2 cellular contexts compared by ENCODE assay signal in the genomic region with DNA sequence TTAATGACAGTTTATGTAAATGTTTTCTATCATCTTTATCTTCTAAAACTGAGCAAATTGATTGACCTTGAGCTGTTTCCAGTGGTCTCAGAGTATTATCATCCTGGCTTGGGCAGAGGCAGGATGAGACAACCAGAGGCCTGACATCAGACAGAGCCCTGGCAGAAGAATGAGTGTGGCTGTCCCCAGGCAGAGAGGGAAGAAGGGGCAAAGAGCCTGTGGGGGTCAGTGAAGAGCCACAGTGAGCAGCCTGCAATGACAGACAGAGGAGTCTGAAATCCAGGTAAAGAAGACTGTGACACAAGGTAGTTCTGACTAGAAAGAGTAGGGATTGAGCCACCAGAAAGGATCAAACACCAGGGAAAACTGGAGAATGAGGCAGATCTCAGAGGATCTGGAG.
TF ChIP-seq lines count a peak whose summit lies in the region.

No MANE protein-coding gene starts in this region.

TF ChIP-seq in GM23338, 12 proteins besides CTCF, POLR2A, EP300 and RAD21 (continued from another document):
- TF ChIP-seq, protein P1, sequence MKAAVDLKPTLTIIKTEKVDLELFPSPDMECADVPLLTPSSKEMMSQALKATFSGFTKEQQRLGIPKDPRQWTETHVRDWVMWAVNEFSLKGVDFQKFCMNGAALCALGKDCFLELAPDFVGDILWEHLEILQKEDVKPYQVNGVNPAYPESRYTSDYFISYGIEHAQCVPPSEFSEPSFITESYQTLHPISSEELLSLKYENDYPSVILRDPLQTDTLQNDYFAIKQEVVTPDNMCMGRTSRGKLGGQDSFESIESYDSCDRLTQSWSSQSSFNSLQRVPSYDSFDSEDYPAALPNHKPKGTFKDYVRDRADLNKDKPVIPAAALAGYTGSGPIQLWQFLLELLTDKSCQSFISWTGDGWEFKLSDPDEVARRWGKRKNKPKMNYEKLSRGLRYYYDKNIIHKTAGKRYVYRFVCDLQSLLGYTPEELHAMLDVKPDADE (IDR thresholded peaks at IDR 0.05), result no peak
- no peak for TF ChIP-seq EZH2 (IDR thresholded peaks at IDR 0.05; ENCODE audit: low read depth, unreplicated experiment)
- no peak for TF ChIP-seq STAT1 (IDR thresholded peaks at IDR 0.05; ENCODE audit: unreplicated experiment)
- TF ChIP-seq EZH2phosphoT487 (IDR thresholded peaks at IDR 0.05; ENCODE audit: unreplicated experiment), result no peak
- no peak for TF ChIP-seq CREB1 (CRISPR knock-in tag; IDR thresholded peaks at IDR 0.05; ENCODE audit: low read depth)
- TF ChIP-seq, protein P2, sequence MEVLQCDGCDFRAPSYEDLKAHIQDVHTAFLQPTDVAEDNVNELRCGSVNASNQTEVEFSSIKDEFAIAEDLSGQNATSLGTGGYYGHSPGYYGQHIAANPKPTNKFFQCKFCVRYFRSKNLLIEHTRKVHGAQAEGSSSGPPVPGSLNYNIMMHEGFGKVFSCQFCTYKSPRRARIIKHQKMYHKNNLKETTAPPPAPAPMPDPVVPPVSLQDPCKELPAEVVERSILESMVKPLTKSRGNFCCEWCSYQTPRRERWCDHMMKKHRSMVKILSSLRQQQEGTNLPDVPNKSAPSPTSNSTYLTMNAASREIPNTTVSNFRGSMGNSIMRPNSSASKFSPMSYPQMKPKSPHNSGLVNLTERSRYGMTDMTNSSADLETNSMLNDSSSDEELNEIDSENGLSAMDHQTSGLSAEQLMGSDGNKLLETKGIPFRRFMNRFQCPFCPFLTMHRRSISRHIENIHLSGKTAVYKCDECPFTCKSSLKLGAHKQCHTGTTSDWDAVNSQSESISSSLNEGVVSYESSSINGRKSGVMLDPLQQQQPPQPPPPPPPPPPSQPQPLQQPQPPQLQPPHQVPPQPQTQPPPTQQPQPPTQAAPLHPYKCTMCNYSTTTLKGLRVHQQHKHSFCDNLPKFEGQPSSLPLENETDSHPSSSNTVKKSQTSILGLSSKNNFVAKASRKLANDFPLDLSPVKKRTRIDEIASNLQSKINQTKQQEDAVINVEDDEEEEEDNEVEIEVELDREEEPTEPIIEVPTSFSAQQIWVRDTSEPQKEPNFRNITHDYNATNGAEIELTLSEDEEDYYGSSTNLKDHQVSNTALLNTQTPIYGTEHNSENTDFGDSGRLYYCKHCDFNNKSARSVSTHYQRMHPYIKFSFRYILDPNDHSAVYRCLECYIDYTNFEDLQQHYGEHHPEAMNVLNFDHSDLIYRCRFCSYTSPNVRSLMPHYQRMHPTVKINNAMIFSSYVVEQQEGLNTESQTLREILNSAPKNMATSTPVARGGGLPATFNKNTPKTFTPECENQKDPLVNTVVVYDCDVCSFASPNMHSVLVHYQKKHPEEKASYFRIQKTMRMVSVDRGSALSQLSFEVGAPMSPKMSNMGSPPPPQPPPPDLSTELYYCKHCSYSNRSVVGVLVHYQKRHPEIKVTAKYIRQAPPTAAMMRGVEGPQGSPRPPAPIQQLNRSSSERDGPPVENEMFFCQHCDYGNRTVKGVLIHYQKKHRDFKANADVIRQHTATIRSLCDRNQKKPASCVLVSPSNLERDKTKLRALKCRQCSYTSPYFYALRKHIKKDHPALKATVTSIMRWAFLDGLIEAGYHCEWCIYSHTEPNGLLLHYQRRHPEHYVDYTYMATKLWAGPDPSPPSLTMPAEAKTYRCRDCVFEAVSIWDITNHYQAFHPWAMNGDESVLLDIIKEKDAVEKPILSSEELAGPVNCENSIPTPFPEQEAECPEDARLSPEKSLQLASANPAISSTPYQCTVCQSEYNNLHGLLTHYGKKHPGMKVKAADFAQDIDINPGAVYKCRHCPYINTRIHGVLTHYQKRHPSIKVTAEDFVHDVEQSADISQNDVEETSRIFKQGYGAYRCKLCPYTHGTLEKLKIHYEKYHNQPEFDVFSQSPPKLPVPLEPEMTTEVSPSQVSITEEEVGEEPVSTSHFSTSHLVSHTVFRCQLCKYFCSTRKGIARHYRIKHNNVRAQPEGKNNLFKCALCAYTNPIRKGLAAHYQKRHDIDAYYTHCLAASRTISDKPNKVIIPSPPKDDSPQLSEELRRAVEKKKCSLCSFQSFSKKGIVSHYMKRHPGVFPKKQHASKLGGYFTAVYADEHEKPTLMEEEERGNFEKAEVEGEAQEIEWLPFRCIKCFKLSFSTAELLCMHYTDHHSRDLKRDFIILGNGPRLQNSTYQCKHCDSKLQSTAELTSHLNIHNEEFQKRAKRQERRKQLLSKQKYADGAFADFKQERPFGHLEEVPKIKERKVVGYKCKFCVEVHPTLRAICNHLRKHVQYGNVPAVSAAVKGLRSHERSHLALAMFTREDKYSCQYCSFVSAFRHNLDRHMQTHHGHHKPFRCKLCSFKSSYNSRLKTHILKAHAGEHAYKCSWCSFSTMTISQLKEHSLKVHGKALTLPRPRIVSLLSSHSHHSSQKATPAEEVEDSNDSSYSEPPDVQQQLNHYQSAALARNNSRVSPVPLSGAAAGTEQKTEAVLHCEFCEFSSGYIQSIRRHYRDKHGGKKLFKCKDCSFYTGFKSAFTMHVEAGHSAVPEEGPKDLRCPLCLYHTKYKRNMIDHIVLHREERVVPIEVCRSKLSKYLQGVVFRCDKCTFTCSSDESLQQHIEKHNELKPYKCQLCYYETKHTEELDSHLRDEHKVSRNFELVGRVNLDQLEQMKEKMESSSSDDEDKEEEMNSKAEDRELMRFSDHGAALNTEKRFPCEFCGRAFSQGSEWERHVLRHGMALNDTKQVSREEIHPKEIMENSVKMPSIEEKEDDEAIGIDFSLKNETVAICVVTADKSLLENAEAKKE (CRISPR knock-in tag; IDR thresholded peaks at IDR 0.05), result no peak
- TF ChIP-seq ZNF114 (CRISPR knock-in tag; IDR thresholded peaks at IDR 0.05), result no peak
- no peak for TF ChIP-seq JUNB (IDR thresholded peaks at IDR 0.05; ENCODE audit: unreplicated experiment)
- no peak for TF ChIP-seq ZNF331 (CRISPR knock-in tag; IDR thresholded peaks at IDR 0.05; ENCODE audit: low read depth)
- TF ChIP-seq, protein P3, sequence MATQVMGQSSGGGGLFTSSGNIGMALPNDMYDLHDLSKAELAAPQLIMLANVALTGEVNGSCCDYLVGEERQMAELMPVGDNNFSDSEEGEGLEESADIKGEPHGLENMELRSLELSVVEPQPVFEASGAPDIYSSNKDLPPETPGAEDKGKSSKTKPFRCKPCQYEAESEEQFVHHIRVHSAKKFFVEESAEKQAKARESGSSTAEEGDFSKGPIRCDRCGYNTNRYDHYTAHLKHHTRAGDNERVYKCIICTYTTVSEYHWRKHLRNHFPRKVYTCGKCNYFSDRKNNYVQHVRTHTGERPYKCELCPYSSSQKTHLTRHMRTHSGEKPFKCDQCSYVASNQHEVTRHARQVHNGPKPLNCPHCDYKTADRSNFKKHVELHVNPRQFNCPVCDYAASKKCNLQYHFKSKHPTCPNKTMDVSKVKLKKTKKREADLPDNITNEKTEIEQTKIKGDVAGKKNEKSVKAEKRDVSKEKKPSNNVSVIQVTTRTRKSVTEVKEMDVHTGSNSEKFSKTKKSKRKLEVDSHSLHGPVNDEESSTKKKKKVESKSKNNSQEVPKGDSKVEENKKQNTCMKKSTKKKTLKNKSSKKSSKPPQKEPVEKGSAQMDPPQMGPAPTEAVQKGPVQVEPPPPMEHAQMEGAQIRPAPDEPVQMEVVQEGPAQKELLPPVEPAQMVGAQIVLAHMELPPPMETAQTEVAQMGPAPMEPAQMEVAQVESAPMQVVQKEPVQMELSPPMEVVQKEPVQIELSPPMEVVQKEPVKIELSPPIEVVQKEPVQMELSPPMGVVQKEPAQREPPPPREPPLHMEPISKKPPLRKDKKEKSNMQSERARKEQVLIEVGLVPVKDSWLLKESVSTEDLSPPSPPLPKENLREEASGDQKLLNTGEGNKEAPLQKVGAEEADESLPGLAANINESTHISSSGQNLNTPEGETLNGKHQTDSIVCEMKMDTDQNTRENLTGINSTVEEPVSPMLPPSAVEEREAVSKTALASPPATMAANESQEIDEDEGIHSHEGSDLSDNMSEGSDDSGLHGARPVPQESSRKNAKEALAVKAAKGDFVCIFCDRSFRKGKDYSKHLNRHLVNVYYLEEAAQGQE (IDR thresholded peaks at IDR 0.05; ENCODE audit: unreplicated experiment), result no peak
TF ChIP-seq in GM23338: peak in this region for 0.

TF ChIP-seq in IMR-90, 13 proteins besides CTCF, POLR2A, EP300 and RAD21 (continued from another document):
- TF ChIP-seq, protein P4, sequence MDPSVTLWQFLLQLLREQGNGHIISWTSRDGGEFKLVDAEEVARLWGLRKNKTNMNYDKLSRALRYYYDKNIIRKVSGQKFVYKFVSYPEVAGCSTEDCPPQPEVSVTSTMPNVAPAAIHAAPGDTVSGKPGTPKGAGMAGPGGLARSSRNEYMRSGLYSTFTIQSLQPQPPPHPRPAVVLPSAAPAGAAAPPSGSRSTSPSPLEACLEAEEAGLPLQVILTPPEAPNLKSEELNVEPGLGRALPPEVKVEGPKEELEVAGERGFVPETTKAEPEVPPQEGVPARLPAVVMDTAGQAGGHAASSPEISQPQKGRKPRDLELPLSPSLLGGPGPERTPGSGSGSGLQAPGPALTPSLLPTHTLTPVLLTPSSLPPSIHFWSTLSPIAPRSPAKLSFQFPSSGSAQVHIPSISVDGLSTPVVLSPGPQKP (IDR thresholded peaks at IDR 0.05; ENCODE audit: borderline replicate concordance, low read depth, low read length), result no peak
- TF ChIP-seq, protein P5, sequence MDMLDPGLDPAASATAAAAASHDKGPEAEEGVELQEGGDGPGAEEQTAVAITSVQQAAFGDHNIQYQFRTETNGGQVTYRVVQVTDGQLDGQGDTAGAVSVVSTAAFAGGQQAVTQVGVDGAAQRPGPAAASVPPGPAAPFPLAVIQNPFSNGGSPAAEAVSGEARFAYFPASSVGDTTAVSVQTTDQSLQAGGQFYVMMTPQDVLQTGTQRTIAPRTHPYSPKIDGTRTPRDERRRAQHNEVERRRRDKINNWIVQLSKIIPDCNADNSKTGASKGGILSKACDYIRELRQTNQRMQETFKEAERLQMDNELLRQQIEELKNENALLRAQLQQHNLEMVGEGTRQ (IDR thresholded peaks at IDR 0.05; ENCODE audit: low read depth, low read length), result no peak
- TF ChIP-seq CHD1 (IDR thresholded peaks at IDR 0.05; ENCODE audit: low read depth, low read length) (no peak), BHLHE40 (IDR thresholded peaks at IDR 0.05; ENCODE audit: low read depth, low read length) (no peak), MAFK (IDR thresholded peaks at IDR 0.05; ENCODE audit: low read depth, low read length) (no peak), RFX5 (IDR thresholded peaks at IDR 0.05; ENCODE audit: low read depth, low read length) (no peak), MXI1 (IDR thresholded peaks at IDR 0.05; ENCODE audit: borderline replicate concordance, low read depth, low read length) (no peak), FOS (IDR thresholded peaks at IDR 0.05; ENCODE audit: low read depth, low read length) (no peak), MAZ (IDR thresholded peaks at IDR 0.05; ENCODE audit: borderline replicate concordance, low read depth, low read length) (no peak), SMC3 (IDR thresholded peaks at IDR 0.05; ENCODE audit: low read depth, low read length) (no peak), NFE2L2 (IDR thresholded peaks at IDR 0.05; ENCODE audit: low read depth, low read length) (no peak), RCOR1 (IDR thresholded peaks at IDR 0.05; ENCODE audit: insufficient replicate concordance, low read length) (no peak)
TF ChIP-seq in IMR-90: peak in this region for 0.
